22 cellular contexts compared by ENCODE assay signal in genomic region chr3:99515-99914, GRCh38.
DNase-seq lines count a peak whose midpoint lies in the region; ATAC-seq, FAIRE-seq and TF ChIP-seq lines count a peak whose summit lies in the region.
"Had no signal": no experiment of that assay in that cellular context is flagged by ENCODE, and none has a peak within 500 bp of the region (broad histone marks: within the 10 kb centered on the region; RNA-seq: fewer than 3 reads in every experiment).

No MANE protein-coding gene starts in this region.

- WGBS in pancreas, 2 donors, result 50 to 60% methylated on average over 5 of the region's 5 CpGs

- H3K4me2 ChIP-seq in neural cell (ENCODE audit: low read length), result no peak overlapping the region

- H3K27ac ChIP-seq in neural cell (ENCODE audit: low read length) (peak overlapping the region; percentile 90), pancreas (no peak overlapping the region)
- H3K27ac ChIP-seq: 22Rv1, lower lobe of right lung, parathyroid adenoma had no signal

- peak overlapping the region; percentile 1 for H3K9ac ChIP-seq in neural cell (ENCODE audit: low read length)
- H3K9ac ChIP-seq: parathyroid adenoma had no signal

- no peak for TF ChIP-seq CTCF in neural cell (IDR thresholded peaks at IDR 0.05; ENCODE audit: poor library complexity, severe bottlenecking)
- no peak for TF ChIP-seq CTCF in pancreas (IDR thresholded peaks at IDR 0.05)

- H3K79me2 ChIP-seq in neural cell (replicated peaks; ENCODE audit: insufficient read depth, low read length), result no peaks in the 10 kb centered on the region
- H3K79me2 ChIP-seq: parathyroid adenoma had no signal

- ATAC-seq in GM19324 (IDR thresholded peaks at IDR 0.05; ENCODE audit: low FRiP score, unreplicated experiment), result no peak
- no peak for ATAC-seq in pancreas
- ATAC-seq: activated naive CD4-positive, alpha-beta T cell treated with anti-CD3 and anti-CD28 coated beads, Interleukin-2, amount 50 U/mL, for 72 hours; HepG2; lower lobe of right lung had no signal

- no peak for TF ChIP-seq RAD21 in neural cell (conservative IDR thresholded peaks at IDR 0.05)

- H3K4me1 ChIP-seq in pancreas, result no peaks in the 10 kb centered on the region
- H3K4me1 ChIP-seq: lower lobe of right lung, parathyroid adenoma had no signal

- intact Hi-C loops in pancreas (cut with DNase I), result no loop called here

- H3K27me3 ChIP-seq in neural cell (ENCODE audit: insufficient read depth, low read depth, low read length), result no peaks in the 10 kb centered on the region
- no peaks in the 10 kb centered on the region for H3K27me3 ChIP-seq in pancreas

- no peaks in the 10 kb centered on the region for H3K9me2 ChIP-seq in neural cell (ENCODE audit: insufficient read depth, low read length)

- no peak overlapping the region for H2AFZ ChIP-seq in neural cell (ENCODE audit: low read depth, low read length)
- H2AFZ ChIP-seq: parathyroid adenoma had no signal

- DNase-seq in DMS 273 (lab: John Stamatoyannopoulos, UW; ENCODE audit: unreplicated experiment), result peak; percentile 11
- DNase-seq in DMS 273 treated with DMSO at 0.1 percent for 48 hours (lab: John Stamatoyannopoulos, UW), result no peak
- peak; percentile 61 for DNase-seq in NCI-H1694 (lab: John Stamatoyannopoulos, UW)
- DNase-seq in NCI-H524 treated with DMSO at 0.1 percent for 48 hours (lab: John Stamatoyannopoulos, UW), result peak; percentile 36
- no peak for DNase-seq in HT-29 (ENCODE audit: low spot score)
- DNase-seq in pancreas, result no peak
- DNase-seq: activated CD4-positive, alpha-beta T cell treated with anti-CD3 and anti-CD28 coated beads for 1 hour; AML-193; effector CD4-positive, alpha-beta T cell; erythroblast; islet precursor cell; lower lobe of right lung; NCI-H2171 had no signal

- TF ChIP-seq EP300 in neural cell (conservative IDR thresholded peaks at IDR 0.05; ENCODE audit: poor library complexity, severe bottlenecking), result no peak

- FAIRE-seq in pancreas (lab: Jason Lieb, UNC), result no peak
- FAIRE-seq: astrocyte, frontal cortex, G401.6, HepG2 had no signal

- H4K20me1 ChIP-seq in neural cell (ENCODE audit: insufficient read depth), result no peaks in the 10 kb centered on the region

- H3K4me3 ChIP-seq in neural cell (ENCODE audit: low read length), result no peak overlapping the region
- no peak overlapping the region for H3K4me3 ChIP-seq in pancreas
- H3K4me3 ChIP-seq: lower lobe of right lung had no signal

- peaks cover 17% of the 10 kb centered on the region for H3F3A ChIP-seq in neural cell (ENCODE audit: insufficient read depth, low read length, poor library complexity, severe bottlenecking)

- H3K36me3 ChIP-seq in neural cell (ENCODE audit: insufficient read depth, low read length) (no peaks in the 10 kb centered on the region), pancreas (no peaks in the 10 kb centered on the region)
- H3K36me3 ChIP-seq: lower lobe of right lung had no signal

- H3K9me3 ChIP-seq in neural cell (ENCODE audit: low read length) (no peaks in the 10 kb centered on the region), pancreas (no peaks in the 10 kb centered on the region)
- H3K9me3 ChIP-seq: lower lobe of right lung had no signal

TF ChIP-seq in neural cell, 6 proteins besides CTCF, POLR2A, EP300 and RAD21:
- no peak for TF ChIP-seq EZH2 (IDR thresholded peaks at IDR 0.05; ENCODE audit: borderline replicate concordance, insufficient read depth, low read length, poor library complexity, severe bottlenecking)
- TF ChIP-seq POLR2AphosphoS5 (IDR thresholded peaks at IDR 0.05), result no peak
- no peak for TF ChIP-seq MXI1 (conservative IDR thresholded peaks at IDR 0.05; ENCODE audit: poor library complexity, severe bottlenecking)
- TF ChIP-seq REST (IDR thresholded peaks at IDR 0.05; ENCODE audit: borderline replicate concordance), result no peak
- TF ChIP-seq TAF1 (IDR thresholded peaks at IDR 0.05; ENCODE audit: low read depth), result no peak
- TF ChIP-seq SMC3 (conservative IDR thresholded peaks at IDR 0.05; ENCODE audit: poor library complexity), result no peak
TF ChIP-seq in neural cell: peak in this region for 0.

Comparison
In these comparisons a context has a peak if more than half of its experiments do, and no peak if none do; other contexts are left out.
1. DNase-seq: peak in DMS 273 (single experiment), NCI-H1694 (single experiment) and NCI-H524 treated with DMSO at 0.1 percent for 48 hours (single experiment); none in DMS 273 treated with DMSO at 0.1 percent for 48 hours (single experiment), HT-29 (single experiment) and pancreas (0 of 6).